Comparison of ENCODE assay signal across 25 cellular contexts in genomic region chr3:65466300-65466988, GRCh38.
"Had no signal": no experiment of that assay in that cellular context is flagged by ENCODE, and none has a peak within 500 bp of the region (broad histone marks: within the 10 kb centered on the region; RNA-seq: fewer than 3 reads in every experiment).

No MANE protein-coding gene starts in this region.

- H3K36me3 ChIP-seq: esophagus squamous epithelium, thyroid gland, upper lobe of left lung, vagina had no signal

- H3K27ac ChIP-seq: epithelial cell of prostate, esophagus squamous epithelium, skin epidermis, stomach, thyroid gland, upper lobe of left lung, vagina had no signal

- ATAC-seq: activated T-cell treated with anti-CD3 and anti-CD28 coated beads, Interleukin-2, amount 50 U/mL, for 4 hours; activated T-helper 17 cell treated with anti-CD3 and anti-CD28 coated beads, Interleukin-2, amount 50 U/mL, for 72 hours; left colon; naive thymus-derived CD8-positive, alpha-beta T cell; sciatic nerve; stimulated activated memory B cell treated with anti-CD40 and anti-IgM and Interleukin-4, amounts not matched to agents 10 μg/mL and 1 μg/mL and 100 μg/mL, for 72 hours; T-cell had no signal

- H3K4me1 Mint-ChIP-seq: activated CD4-positive, alpha-beta memory T cell treated with anti-CD3 and anti-CD28 coated beads, Interleukin-2, amount 10 ng/mL, durations not matched to agents 7 days and 5 days; activated CD4-positive, alpha-beta T cell treated with anti-CD3 and anti-CD28 coated beads, Interleukin-2, amount 10 ng/mL, durations not matched to agents 24 days and 14 days; activated T-helper 17 cell treated with anti-CD3 and anti-CD28 coated beads, Interleukin-2, amount 50 U/mL, for 72 hours; naive thymus-derived CD8-positive, alpha-beta T cell; stimulated activated memory B cell treated with anti-CD40 and anti-IgM and Interleukin-4, amounts not matched to agents 10 μg/mL and 1 μg/mL and 100 μg/mL, for 72 hours; T-cell had no signal

- H3K4me3 Mint-ChIP-seq: activated CD4-positive, alpha-beta memory T cell treated with anti-CD3 and anti-CD28 coated beads, Interleukin-2, amount 10 ng/mL, durations not matched to agents 7 days and 5 days; activated CD4-positive, alpha-beta T cell treated with anti-CD3 and anti-CD28 coated beads, Interleukin-2, amount 10 ng/mL, durations not matched to agents 24 days and 14 days; activated T-cell treated with anti-CD3 and anti-CD28 coated beads, Interleukin-2, amount 50 U/mL, for 4 hours; activated T-helper 17 cell treated with anti-CD3 and anti-CD28 coated beads, Interleukin-2, amount 50 U/mL, for 72 hours; naive thymus-derived CD8-positive, alpha-beta T cell; stimulated activated memory B cell treated with anti-CD40 and anti-IgM and Interleukin-4, amounts not matched to agents 10 μg/mL and 1 μg/mL and 100 μg/mL, for 72 hours; T-cell; T-helper 2 cell treated with Interferon-gamma antibody and Interleukin-4, amounts not matched to agents 5 μg/mL and 100 μg/mL, for 36 hours had no signal

- H3K36me3 Mint-ChIP-seq: stimulated activated memory B cell treated with anti-CD40 and anti-IgM and Interleukin-4, amounts not matched to agents 10 μg/mL and 1 μg/mL and 100 μg/mL, for 72 hours; T-cell had no signal

- H3K9me3 ChIP-seq: esophagus squamous epithelium, stomach, thyroid gland, upper lobe of left lung, vagina had no signal

- H3K4me3 ChIP-seq: esophagus squamous epithelium, skin epidermis, stomach, thyroid gland, upper lobe of left lung, vagina had no signal

- H3K27ac Mint-ChIP-seq: activated CD4-positive, alpha-beta memory T cell treated with anti-CD3 and anti-CD28 coated beads, Interleukin-2, amount 10 ng/mL, durations not matched to agents 7 days and 5 days; activated CD4-positive, alpha-beta T cell treated with anti-CD3 and anti-CD28 coated beads, Interleukin-2, amount 10 ng/mL, durations not matched to agents 24 days and 14 days; activated T-helper 17 cell treated with anti-CD3 and anti-CD28 coated beads, Interleukin-2, amount 50 U/mL, for 72 hours; naive thymus-derived CD8-positive, alpha-beta T cell; stimulated activated memory B cell treated with anti-CD40 and anti-IgM and Interleukin-4, amounts not matched to agents 10 μg/mL and 1 μg/mL and 100 μg/mL, for 72 hours; T-cell; T-helper 2 cell treated with Interferon-gamma antibody and Interleukin-4, amounts not matched to agents 5 μg/mL and 100 μg/mL, for 36 hours had no signal

- H3K27me3 ChIP-seq: esophagus squamous epithelium, stomach, thyroid gland, upper lobe of left lung, vagina had no signal

- H3K27me3 Mint-ChIP-seq: activated CD4-positive, alpha-beta memory T cell treated with anti-CD3 and anti-CD28 coated beads, Interleukin-2, amount 10 ng/mL, durations not matched to agents 7 days and 5 days; activated CD4-positive, alpha-beta T cell treated with anti-CD3 and anti-CD28 coated beads, Interleukin-2, amount 10 ng/mL, durations not matched to agents 24 days and 14 days; activated T-helper 17 cell treated with anti-CD3 and anti-CD28 coated beads, Interleukin-2, amount 50 U/mL, for 72 hours; naive thymus-derived CD8-positive, alpha-beta T cell; stimulated activated memory B cell treated with anti-CD40 and anti-IgM and Interleukin-4, amounts not matched to agents 10 μg/mL and 1 μg/mL and 100 μg/mL, for 72 hours; T-cell had no signal

- H3K4me1 ChIP-seq: esophagus squamous epithelium, stomach, thyroid gland, upper lobe of left lung, vagina had no signal

- DNase-seq: activated CD4-positive, alpha-beta memory T cell treated with anti-CD3 and anti-CD28 coated beads, Interleukin-2, amount 10 ng/mL, durations not matched to agents 7 days and 5 days; activated CD4-positive, alpha-beta T cell treated with anti-CD3 and anti-CD28 coated beads, Interleukin-2, amount 10 ng/mL, durations not matched to agents 24 days and 14 days; activated gamma-delta T cell treated with Interleukin-2 at 50 U/mL for 16 hours; activated naive CD4-positive, alpha-beta T cell treated with anti-CD3 and anti-CD28 coated beads, Interleukin-2, amount 50 U/mL, for 16 hours; activated T-cell treated with anti-CD3 and anti-CD28 coated beads, Interleukin-2, amount 50 U/mL, for 4 hours; amniotic stem cell; caudate nucleus; cortex of kidney; esophagus squamous epithelium; foreskin melanocyte; kidney; left colon; naive thymus-derived CD8-positive, alpha-beta T cell; stimulated activated CD4-positive, alpha-beta T cell treated with anti-CD3 and anti-CD28 coated beads, Interleukin-4, amount 100 ng/mL, for 24 hours; stomach; T-cell; thyroid gland; upper lobe of left lung had no signal
